ENCODE assay signal across 15 cellular contexts in the genomic region with DNA sequence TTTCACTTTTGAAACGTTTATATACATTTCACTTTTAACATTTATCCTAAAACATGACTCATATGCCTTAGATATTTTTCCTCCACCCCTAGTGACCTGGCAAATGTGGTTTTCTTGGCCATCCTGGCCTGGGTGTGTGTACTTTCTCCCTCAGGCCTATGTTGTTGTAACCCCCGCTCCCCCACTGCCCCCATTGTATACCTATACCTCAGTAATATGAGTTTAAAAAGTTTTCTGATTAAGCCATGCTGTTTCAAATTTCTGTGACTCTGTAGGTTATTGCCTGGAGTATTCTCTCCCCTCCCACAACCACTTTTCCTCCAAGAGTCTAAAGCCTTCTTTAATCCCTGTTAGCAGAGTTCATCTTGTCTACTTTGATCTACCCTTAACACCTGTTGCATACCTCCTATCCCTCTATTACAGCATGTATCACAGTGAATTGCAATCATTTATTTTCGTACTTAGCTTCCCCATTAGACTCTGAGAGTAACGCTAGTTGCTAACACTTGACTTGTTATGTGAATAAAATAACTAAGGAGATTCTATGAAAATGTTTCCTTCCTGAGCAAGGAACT.
DNase-seq lines count a peak whose midpoint lies in the region; ATAC-seq and TF ChIP-seq lines count a peak whose summit lies in the region.
"Had no signal": no experiment of that assay in that cellular context is flagged by ENCODE, and none has a peak within 500 bp of the region (broad histone marks: within the 10 kb centered on the region; RNA-seq: fewer than 3 reads in every experiment).

No MANE protein-coding gene starts in this region.

- no peaks in the 10 kb centered on the region for H3K36me3 ChIP-seq in hepatocyte (replicated peaks; ENCODE audit: insufficient read depth, low read depth)
- H3K36me3 ChIP-seq in skeletal muscle satellite cell (ENCODE audit: insufficient read depth, low read length), result no peaks in the 10 kb centered on the region
- H3K36me3 ChIP-seq in prostate gland, result no peaks in the 10 kb centered on the region

- H3K4me3 ChIP-seq in hepatocyte (no peak overlapping the region), skeletal muscle satellite cell (ENCODE audit: low read length) (no peak overlapping the region), prostate gland (no peak overlapping the region)
- H3K4me3 ChIP-seq: upper lobe of left lung had no signal

- ATAC-seq in SK-N-SH treated with all-trans-retinoic acid at 6 μM for 48 hours, result peak; percentile 39
- ATAC-seq: left colon; stimulated activated naive CD8-positive, alpha-beta T cell treated with anti-CD3 and anti-CD28 coated beads, Interleukin-15, amount 100 ng/mL, for 72 hours; T-cell had no signal

- peaks cover 42% of the 10 kb centered on the region for H3K79me2 ChIP-seq in hepatocyte

- no peak overlapping the region for H2AFZ ChIP-seq in hepatocyte

- H3K9ac ChIP-seq in skeletal muscle satellite cell (ENCODE audit: low read depth, low read length), result no peak overlapping the region

- WGBS in hepatocyte (ENCODE audit: low lambda C conversion rate, missing lambda C conversion rate), result 45% methylated on average over 4 of the region's 4 CpGs
- 69% methylated on average over 4 of the region's 4 CpGs for WGBS in prostate gland

- intact Hi-C loops in prostate gland (cut with DNase I), result no loop called here

- H3K4me2 ChIP-seq in hepatocyte (peak overlapping the region; percentile 21), skeletal muscle satellite cell (ENCODE audit: low read length) (peak overlapping the region; percentile 23)

- peaks cover 45% of the 10 kb centered on the region for H3K4me1 Mint-ChIP-seq in HFFc6 (ENCODE audit: low read depth)

- DNase-seq in HFFc6, result no peak
- DNase-seq in hepatocyte (ENCODE audit: low spot score), result no peak
- no peak for DNase-seq in prostate gland (ENCODE audit: low spot score)
- no peak for DNase-seq in NOMO-1 treated with dmso at 0.1 percent for 144 hours (lab: John Stamatoyannopoulos, UW; ENCODE audit: unreplicated experiment)
- DNase-seq in SKM-1 (lab: John Stamatoyannopoulos, UW; ENCODE audit: unreplicated experiment), result no peak
- DNase-seq: activated effector memory CD4-positive, alpha-beta T cell treated with anti-CD3 and anti-CD28 coated beads, Interleukin-2, amount 50 U/mL, for 16 hours; Calu3; left colon; stimulated activated naive CD8-positive, alpha-beta T cell treated with anti-CD3 and anti-CD28 coated beads, Interleukin-15, amount 100 ng/mL, for 72 hours; T-cell; upper lobe of left lung had no signal

- H3K27me3 ChIP-seq in hepatocyte, result no peaks in the 10 kb centered on the region
- no peaks in the 10 kb centered on the region for H3K27me3 ChIP-seq in skeletal muscle satellite cell (ENCODE audit: control insufficient read depth, insufficient read depth, low read length)
- no peaks in the 10 kb centered on the region for H3K27me3 ChIP-seq in prostate gland (replicated peaks; ENCODE audit: insufficient read depth)
- H3K27me3 ChIP-seq: BE2C, upper lobe of left lung had no signal

- no peak for TF ChIP-seq POLR2A in prostate gland (IDR thresholded peaks at IDR 0.05)

- peak overlapping the region; percentile 2; the same call in 1 of the 2 replicates for H3K27ac Mint-ChIP-seq in HFFc6
- H3K27ac Mint-ChIP-seq: stimulated activated naive CD8-positive, alpha-beta T cell treated with anti-CD3 and anti-CD28 coated beads, Interleukin-15, amount 100 ng/mL, for 72 hours; T-cell had no signal

- peaks cover 11% of the 10 kb centered on the region for H3K36me3 Mint-ChIP-seq in HFFc6 (ENCODE audit: low read depth)

- TF ChIP-seq CTCF in HFFc6 (IDR thresholded peaks at IDR 0.05) (no peak), hepatocyte (IDR thresholded peaks at IDR 0.05; ENCODE audit: poor library complexity) (no peak), prostate gland (IDR thresholded peaks at IDR 0.05) (no peak)

- H3K27ac ChIP-seq in hepatocyte (peak overlapping the region; percentile 8), prostate gland (no peak overlapping the region)
- H3K27ac ChIP-seq: upper lobe of left lung, VCaP had no signal

- H3K9me3 Mint-ChIP-seq in HFFc6, result no peaks in the 10 kb centered on the region; the same call in 1 of the 2 replicates

- no peak overlapping the region for H3K4me3 Mint-ChIP-seq in HFFc6
- H3K4me3 Mint-ChIP-seq: stimulated activated naive CD8-positive, alpha-beta T cell treated with anti-CD3 and anti-CD28 coated beads, Interleukin-15, amount 100 ng/mL, for 72 hours; T-cell had no signal

- H3K4me1 ChIP-seq in hepatocyte (ENCODE audit: insufficient read depth), result peaks cover 44% of the 10 kb centered on the region
- H3K4me1 ChIP-seq in skeletal muscle satellite cell (ENCODE audit: control insufficient read depth, insufficient read depth, low read length), result peaks cover 26% of the 10 kb centered on the region
- H3K4me1 ChIP-seq in prostate gland (replicated peaks), result peaks cover 6% of the 10 kb centered on the region

- H3K9me3 ChIP-seq in hepatocyte (ENCODE audit: low read depth) (no peaks in the 10 kb centered on the region), skeletal muscle satellite cell (replicated peaks; ENCODE audit: low read length) (no peaks in the 10 kb centered on the region), prostate gland (no peaks in the 10 kb centered on the region)

- H4K20me1 ChIP-seq in hepatocyte (ENCODE audit: insufficient read depth, poor library complexity, severe bottlenecking), result no peaks in the 10 kb centered on the region

- H3K27me3 Mint-ChIP-seq in HFFc6 (ENCODE audit: insufficient read depth), result no peaks in the 10 kb centered on the region; the same call in 1 of the 2 replicates
- H3K27me3 Mint-ChIP-seq: stimulated activated naive CD8-positive, alpha-beta T cell treated with anti-CD3 and anti-CD28 coated beads, Interleukin-15, amount 100 ng/mL, for 72 hours; T-cell had no signal

- H3K9me2 ChIP-seq in hepatocyte (replicated peaks; ENCODE audit: insufficient read depth), result no peaks in the 10 kb centered on the region

TF ChIP-seq in SK-N-SH treated with all-trans-retinoic acid at 6 μM for 48 hours, 23 proteins besides CTCF, POLR2A, EP300 and RAD21:
- no peak for TF ChIP-seq BACH2 (CRISPR knock-in tag; IDR thresholded peaks at IDR 0.05; ENCODE audit: borderline replicate concordance)
- TF ChIP-seq, protein P1, sequence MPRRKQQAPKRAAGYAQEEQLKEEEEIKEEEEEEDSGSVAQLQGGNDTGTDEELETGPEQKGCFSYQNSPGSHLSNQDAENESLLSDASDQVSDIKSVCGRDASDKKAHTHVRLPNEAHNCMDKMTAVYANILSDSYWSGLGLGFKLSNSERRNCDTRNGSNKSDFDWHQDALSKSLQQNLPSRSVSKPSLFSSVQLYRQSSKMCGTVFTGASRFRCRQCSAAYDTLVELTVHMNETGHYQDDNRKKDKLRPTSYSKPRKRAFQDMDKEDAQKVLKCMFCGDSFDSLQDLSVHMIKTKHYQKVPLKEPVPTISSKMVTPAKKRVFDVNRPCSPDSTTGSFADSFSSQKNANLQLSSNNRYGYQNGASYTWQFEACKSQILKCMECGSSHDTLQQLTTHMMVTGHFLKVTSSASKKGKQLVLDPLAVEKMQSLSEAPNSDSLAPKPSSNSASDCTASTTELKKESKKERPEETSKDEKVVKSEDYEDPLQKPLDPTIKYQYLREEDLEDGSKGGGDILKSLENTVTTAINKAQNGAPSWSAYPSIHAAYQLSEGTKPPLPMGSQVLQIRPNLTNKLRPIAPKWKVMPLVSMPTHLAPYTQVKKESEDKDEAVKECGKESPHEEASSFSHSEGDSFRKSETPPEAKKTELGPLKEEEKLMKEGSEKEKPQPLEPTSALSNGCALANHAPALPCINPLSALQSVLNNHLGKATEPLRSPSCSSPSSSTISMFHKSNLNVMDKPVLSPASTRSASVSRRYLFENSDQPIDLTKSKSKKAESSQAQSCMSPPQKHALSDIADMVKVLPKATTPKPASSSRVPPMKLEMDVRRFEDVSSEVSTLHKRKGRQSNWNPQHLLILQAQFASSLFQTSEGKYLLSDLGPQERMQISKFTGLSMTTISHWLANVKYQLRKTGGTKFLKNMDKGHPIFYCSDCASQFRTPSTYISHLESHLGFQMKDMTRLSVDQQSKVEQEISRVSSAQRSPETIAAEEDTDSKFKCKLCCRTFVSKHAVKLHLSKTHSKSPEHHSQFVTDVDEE (CRISPR knock-in tag; IDR thresholded peaks at IDR 0.05), result no peak
- TF ChIP-seq, protein P2, sequence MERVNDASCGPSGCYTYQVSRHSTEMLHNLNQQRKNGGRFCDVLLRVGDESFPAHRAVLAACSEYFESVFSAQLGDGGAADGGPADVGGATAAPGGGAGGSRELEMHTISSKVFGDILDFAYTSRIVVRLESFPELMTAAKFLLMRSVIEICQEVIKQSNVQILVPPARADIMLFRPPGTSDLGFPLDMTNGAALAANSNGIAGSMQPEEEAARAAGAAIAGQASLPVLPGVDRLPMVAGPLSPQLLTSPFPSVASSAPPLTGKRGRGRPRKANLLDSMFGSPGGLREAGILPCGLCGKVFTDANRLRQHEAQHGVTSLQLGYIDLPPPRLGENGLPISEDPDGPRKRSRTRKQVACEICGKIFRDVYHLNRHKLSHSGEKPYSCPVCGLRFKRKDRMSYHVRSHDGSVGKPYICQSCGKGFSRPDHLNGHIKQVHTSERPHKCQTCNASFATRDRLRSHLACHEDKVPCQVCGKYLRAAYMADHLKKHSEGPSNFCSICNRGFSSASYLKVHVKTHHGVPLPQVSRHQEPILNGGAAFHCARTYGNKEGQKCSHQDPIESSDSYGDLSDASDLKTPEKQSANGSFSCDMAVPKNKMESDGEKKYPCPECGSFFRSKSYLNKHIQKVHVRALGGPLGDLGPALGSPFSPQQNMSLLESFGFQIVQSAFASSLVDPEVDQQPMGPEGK (CRISPR knock-in tag; IDR thresholded peaks at IDR 0.05; ENCODE audit: borderline replicate concordance), result no peak
- 0 out of 2 replicates have a peak, but pooled peaks have one; percentile 5 for TF ChIP-seq TCF4 (CRISPR knock-in tag; IDR thresholded peaks at IDR 0.05; ENCODE audit: borderline replicate concordance)
- no peak for TF ChIP-seq ZC3H10 (CRISPR knock-in tag; IDR thresholded peaks at IDR 0.05)
